30 cellular contexts compared by ENCODE assay signal in genomic region chr7:66083677-66084076, GRCh38. TPM values are rescaled to one million over a fixed set of nuclear protein-coding genes. Genes with fewer than 3 reads are reported as not detected.
A peak's percentile ranks its signal among the peaks of the same experiment; 100 is the strongest.
DNase-seq lines count a peak whose midpoint lies in the region; ATAC-seq and TF ChIP-seq lines count a peak whose summit lies in the region.
"Had no signal": no experiment of that assay in that cellular context is flagged by ENCODE, and none has a peak within 500 bp of the region (broad histone marks: within the 10 kb centered on the region; RNA-seq: fewer than 3 reads in every experiment).

No MANE protein-coding gene starts in this region.

- no peak for TF ChIP-seq CTCF in left ventricle myocardium inferior (IDR thresholded peaks at IDR 0.05; ENCODE audit: borderline replicate concordance)
- TF ChIP-seq CTCF in PC-3 (conservative IDR thresholded peaks at IDR 0.05; ENCODE audit: low read depth, low read length): peak; percentile 30
- peak; percentile 23 for TF ChIP-seq CTCF in endodermal cell (conservative IDR thresholded peaks at IDR 0.05)

- POLR2A ChIA-PET in PC-3 (lab: Charles Lee; ENCODE audit: unreplicated experiment): no interaction called here

- no peak overlapping the region for H3K4me3 Mint-ChIP-seq in endodermal cell
- H3K4me3 Mint-ChIP-seq: activated CD8-positive, alpha-beta T cell treated with anti-CD3 and anti-CD28 coated beads for 36 hours; activated T-helper 1 cell treated with anti-CD3 and anti-CD28 coated beads, Interleukin-12 subunit alpha, Interleukin-12 subunit beta, Interleukin-2, Interleukin-4 antibody, amounts not matched to agents 30 ng/mL and 10 ng/mL and 1 ng/mL, durations not matched to agents 14 hours and 24 hours and 36 hours; CD4-positive, alpha-beta T cell; central memory CD8-positive, alpha-beta T cell; immature natural killer cell; naive thymus-derived CD8-positive, alpha-beta T cell; stimulated activated effector memory CD8-positive, alpha-beta T cell treated with anti-CD3 and anti-CD28 coated beads, Interleukin-12 subunit alpha, Interleukin-12 subunit beta, amount 100 ng/mL, for 72 hours; T-helper 17 cell had no signal

- peak; percentile 10 for DNase-seq in Right ventricle myocardium superior
- no peak for DNase-seq in left ventricle myocardium inferior
- DNase-seq in PC-3: no peak
- DNase-seq in endodermal cell: peak; percentile 63
- DNase-seq in posterior vena cava (ENCODE audit: low spot score): no peak
- DNase-seq in putamen (ENCODE audit: low spot score): no peak
- DNase-seq in foreskin melanocyte: no peak
- DNase-seq: activated CD8-positive, alpha-beta memory T cell treated with anti-CD3 and anti-CD28 coated beads, Interleukin-2, amount 50 U/mL, for 48 hours; activated CD8-positive, alpha-beta T cell treated with anti-CD3 and anti-CD28 coated beads for 36 hours; activated naive CD4-positive, alpha-beta T cell treated with Interleukin-2 at 50 U/mL for 16 hours; AML-193; CD4-positive, alpha-beta T cell; hypothalamus; immature natural killer cell; KBM-7; left cardiac atrium; MM.1S; naive thymus-derived CD8-positive, alpha-beta T cell; NCI-H2029 treated with DMSO at 0.1 percent for 48 hours; NCI-H2227 treated with DMSO at 0.1 percent for 48 hours; NCI-H526; nucleus accumbens; OCI-M1; substantia nigra; T-helper 17 cell had no signal

- intact Hi-C loops in Right ventricle myocardium superior (cut with DNase I): no loop called here
- intact Hi-C loops in left ventricle myocardium inferior (cut with micrococcal nuclease): no loop called here
- intact Hi-C loops in PC-3 (cut with micrococcal nuclease): no loop called here
- intact Hi-C loops in posterior vena cava (cut with DNase I): no loop called here

- H3K4me3 ChIP-seq in left ventricle myocardium inferior (no peak overlapping the region), PC-3 (ENCODE audit: low read length) (no peak overlapping the region), endodermal cell (ENCODE audit: low read length) (no peak overlapping the region)
- H3K4me3 ChIP-seq: upper lobe of left lung had no signal

- no peaks in the 10 kb centered on the region for H3K27me3 Mint-ChIP-seq in endodermal cell (ENCODE audit: insufficient read depth)
- H3K27me3 Mint-ChIP-seq: activated CD8-positive, alpha-beta T cell treated with anti-CD3 and anti-CD28 coated beads for 36 hours; CD4-positive, alpha-beta T cell; central memory CD8-positive, alpha-beta T cell; naive thymus-derived CD8-positive, alpha-beta T cell; T-helper 17 cell had no signal

- no peak overlapping the region for H3K27ac Mint-ChIP-seq in endodermal cell
- H3K27ac Mint-ChIP-seq: activated CD8-positive, alpha-beta T cell treated with anti-CD3 and anti-CD28 coated beads for 36 hours; activated T-helper 1 cell treated with anti-CD3 and anti-CD28 coated beads, Interleukin-12 subunit alpha, Interleukin-12 subunit beta, Interleukin-2, Interleukin-4 antibody, amounts not matched to agents 30 ng/mL and 10 ng/mL and 1 ng/mL, durations not matched to agents 14 hours and 24 hours and 36 hours; CD4-positive, alpha-beta T cell; immature natural killer cell; stimulated activated effector memory CD8-positive, alpha-beta T cell treated with anti-CD3 and anti-CD28 coated beads, Interleukin-12 subunit alpha, Interleukin-12 subunit beta, amount 100 ng/mL, for 72 hours; T-helper 17 cell had no signal

- no peak overlapping the region for H2AFZ ChIP-seq in PC-3 (ENCODE audit: low read length)

- H3F3A ChIP-seq in PC-3 (ENCODE audit: low read length, unreplicated experiment): no peaks in the 10 kb centered on the region

- no peaks in the 10 kb centered on the region for H3K79me2 ChIP-seq in PC-3 (ENCODE audit: low read length)

- H4K20me1 ChIP-seq in PC-3 (ENCODE audit: low read length): no peaks in the 10 kb centered on the region

- H3K36me3 ChIP-seq in left ventricle myocardium inferior: peaks cover 33% of the 10 kb centered on the region
- no peaks in the 10 kb centered on the region for H3K36me3 ChIP-seq in PC-3 (ENCODE audit: low read depth, low read length)
- H3K36me3 ChIP-seq in endodermal cell (ENCODE audit: control insufficient read depth, insufficient read depth, low read length): peaks cover 15% of the 10 kb centered on the region

- H3K27ac ChIP-seq in left ventricle myocardium inferior (replicated peaks) (no peak overlapping the region), PC-3 (ENCODE audit: low read length) (no peak overlapping the region), endodermal cell (ENCODE audit: low read depth, low read length) (no peak overlapping the region)
- H3K27ac ChIP-seq: upper lobe of left lung had no signal

- H3K9me3 Mint-ChIP-seq in endodermal cell: no peaks in the 10 kb centered on the region
- H3K9me3 Mint-ChIP-seq: activated CD8-positive, alpha-beta T cell treated with anti-CD3 and anti-CD28 coated beads for 36 hours; activated T-helper 1 cell treated with anti-CD3 and anti-CD28 coated beads, Interleukin-12 subunit alpha, Interleukin-12 subunit beta, Interleukin-2, Interleukin-4 antibody, amounts not matched to agents 30 ng/mL and 10 ng/mL and 1 ng/mL, durations not matched to agents 14 hours and 24 hours and 36 hours; CD4-positive, alpha-beta T cell; central memory CD8-positive, alpha-beta T cell; immature natural killer cell; naive thymus-derived CD8-positive, alpha-beta T cell; stimulated activated effector memory CD8-positive, alpha-beta T cell treated with anti-CD3 and anti-CD28 coated beads, Interleukin-12 subunit alpha, Interleukin-12 subunit beta, amount 100 ng/mL, for 72 hours had no signal

- H3K4me1 ChIP-seq in left ventricle myocardium inferior (no peaks in the 10 kb centered on the region), PC-3 (ENCODE audit: insufficient read depth, low read length) (no peaks in the 10 kb centered on the region), endodermal cell (ENCODE audit: control insufficient read depth, insufficient read depth, low read length) (no peaks in the 10 kb centered on the region)

- no peaks in the 10 kb centered on the region for H3K9me2 ChIP-seq in PC-3 (replicated peaks; ENCODE audit: low read length)

- peaks cover 47% of the 10 kb centered on the region for H3K36me3 Mint-ChIP-seq in endodermal cell (ENCODE audit: low read depth)

- H3K4me2 ChIP-seq in PC-3 (ENCODE audit: low read length): no peak overlapping the region

- ATAC-seq in Right ventricle myocardium superior (ENCODE audit: poor library complexity) (no peak), PC-3 (no peak), GM18861 (IDR thresholded peaks at IDR 0.05; ENCODE audit: unreplicated experiment) (no peak)
- ATAC-seq: activated CD8-positive, alpha-beta T cell treated with anti-CD3 and anti-CD28 coated beads for 36 hours; left cardiac atrium; naive thymus-derived CD8-positive, alpha-beta T cell; stimulated activated effector memory CD8-positive, alpha-beta T cell treated with anti-CD3 and anti-CD28 coated beads, Interleukin-12 subunit alpha, Interleukin-12 subunit beta, amount 100 ng/mL, for 72 hours; T-helper 17 cell had no signal

- H3K4me1 Mint-ChIP-seq in endodermal cell: peaks cover 12% of the 10 kb centered on the region
- H3K4me1 Mint-ChIP-seq: central memory CD8-positive, alpha-beta T cell; immature natural killer cell; naive thymus-derived CD8-positive, alpha-beta T cell; stimulated activated effector memory CD8-positive, alpha-beta T cell treated with anti-CD3 and anti-CD28 coated beads, Interleukin-12 subunit alpha, Interleukin-12 subunit beta, amount 100 ng/mL, for 72 hours had no signal

- H3K9me3 ChIP-seq in left ventricle myocardium inferior (replicated peaks) (no peaks in the 10 kb centered on the region), PC-3 (ENCODE audit: low read length) (no peaks in the 10 kb centered on the region), endodermal cell (ENCODE audit: control insufficient read depth, low read length) (no peaks in the 10 kb centered on the region)
- H3K9me3 ChIP-seq: upper lobe of left lung had no signal

- CTCF ChIA-PET in PC-3 (lab: Charles Lee): interaction anchor here (0.5 to 0.7 kb wide), 3 partner anchors 53 to 110 kb away, joined by 3 read pairs; no protein-coding TSS in a partner anchor

- no peaks in the 10 kb centered on the region for H3K27me3 ChIP-seq in left ventricle myocardium inferior (ENCODE audit: low read depth)
- no peaks in the 10 kb centered on the region for H3K27me3 ChIP-seq in PC-3 (ENCODE audit: low read length)
- H3K27me3 ChIP-seq in endodermal cell (ENCODE audit: control insufficient read depth, insufficient read depth, low read length, poor library complexity, severe bottlenecking): no peaks in the 10 kb centered on the region
- H3K27me3 ChIP-seq: upper lobe of left lung had no signal

- 95% methylated on average over 2 of the region's 2 CpGs; no CpG with 5 or more reads in 1 of the 2 experiments for WGBS in endodermal cell (ENCODE audit: insufficient coverage in 1 of 2, insufficient read length in 1 of 2), 2 experiments

- BruUV-seq in PC-3 (replicated peaks; lab: Mats Ljungman, UMichigan): no TSS peak

- no peak overlapping the region for H3K9ac ChIP-seq in PC-3 (ENCODE audit: low read length)
- no peak overlapping the region for H3K9ac ChIP-seq in endodermal cell (ENCODE audit: extremely low read depth, low read length, poor library complexity, severe bottlenecking)

RNA-seq across cellular contexts. Expression of gene ASL, which starts 8.1 kb away (rescaled TPM):
- total RNA-seq in Right ventricle myocardium superior: 8.8 TPM
- total RNA-seq in left ventricle myocardium inferior: 8.5 TPM
- 55.9 and 69.0 TPM in 2 replicates for total RNA-seq in PC-3 (2014; rRNA removed)
- 10 to 100 TPM; 37.8 to 47.9 TPM for total RNA-seq in endodermal cell
- polyA plus RNA-seq in endodermal cell (2013, experiment 1 of 2): 18.9 TPM
- 16.2 TPM for polyA plus RNA-seq in endodermal cell (2013, experiment 2 of 2)
- 10 to 100 TPM; 19.9 TPM for total RNA-seq in posterior vena cava

RNA-seq across cellular contexts. Expression of gene CRCP, which starts 31.0 kb away (rescaled TPM):
- total RNA-seq in Right ventricle myocardium superior: 22.3 TPM
- total RNA-seq in left ventricle myocardium inferior: 23.2 TPM
- total RNA-seq in PC-3 (2014; rRNA removed): 36.4 and 41.6 TPM in 2 replicates
- total RNA-seq in endodermal cell: 10 to 100 TPM; 25.9 to 27.8 TPM
- polyA plus RNA-seq in endodermal cell (2013, experiment 1 of 2): 22.7 TPM
- 18.5 TPM for polyA plus RNA-seq in endodermal cell (2013, experiment 2 of 2)
- 10 to 100 TPM; 28.1 to 28.3 TPM for total RNA-seq in posterior vena cava

Comparison
In these comparisons a context has a peak if more than half of its experiments do, and no peak if none do; other contexts are left out.
1. DNase-seq: peak in Right ventricle myocardium superior (single experiment) and endodermal cell (single experiment); none in left ventricle myocardium inferior (single experiment), PC-3 (single experiment), posterior vena cava (single experiment), putamen (single experiment) and foreskin melanocyte (single experiment).